8 cellular contexts compared by ENCODE assay signal in the genomic region with DNA sequence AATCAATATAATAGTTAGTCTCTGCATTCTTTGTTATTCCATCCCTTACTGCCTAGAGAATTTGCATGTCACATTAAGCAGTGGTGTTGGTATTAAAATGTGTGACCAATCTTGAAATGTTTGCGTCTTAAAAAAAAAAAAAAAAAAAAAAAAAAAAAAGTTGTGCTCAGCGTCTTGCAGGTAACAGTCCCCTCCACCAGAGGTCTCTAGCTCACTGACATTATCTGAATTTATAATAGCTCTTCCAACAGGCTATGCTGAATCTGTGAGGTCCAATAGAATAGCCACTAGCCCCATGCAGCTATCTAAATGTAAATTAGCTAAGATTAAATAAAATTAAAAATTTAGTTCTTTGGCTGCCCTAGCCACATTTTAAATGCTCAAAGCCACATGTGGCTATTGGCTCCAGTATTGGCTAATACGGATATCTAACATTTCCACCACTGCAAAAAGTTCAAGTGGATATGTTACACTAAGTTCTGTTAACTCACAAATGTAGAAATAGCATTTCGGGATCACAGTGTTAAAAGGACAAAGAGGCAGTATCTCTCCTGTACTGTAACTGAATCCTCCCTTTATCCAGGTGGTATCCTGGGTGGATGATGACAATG. TPM values are rescaled to one million over a fixed set of nuclear protein-coding genes. Genes with fewer than 3 reads are reported as not detected.
DNase-seq lines count a peak whose midpoint lies in the region; ATAC-seq and TF ChIP-seq lines count a peak whose summit lies in the region.

No MANE protein-coding gene starts in this region.

- H3K27ac Mint-ChIP-seq in CD8-positive, alpha-beta T cell, result no peak overlapping the region
- H3K27ac Mint-ChIP-seq in immature natural killer cell, result no peak overlapping the region

- no peak for DNase-seq in CD8-positive, alpha-beta T cell
- peak; percentile 31 for DNase-seq in NCI-H1048 (lab: John Stamatoyannopoulos, UW)
- DNase-seq in SK-MEL-5 (ENCODE audit: low read depth, low spot score), result peak; percentile 71
- DNase-seq in fibroblast of pulmonary artery (ENCODE audit: low read depth), result peak; percentile 63
- DNase-seq in retinal pigment epithelial cell (ENCODE audit: low read depth), result peak; percentile 1
- no peak for DNase-seq in islet precursor cell
- DNase-seq in immature natural killer cell, result no peak

- no peaks in the 10 kb centered on the region for H3K36me3 ChIP-seq in CD8-positive, alpha-beta T cell (ENCODE audit: insufficient read depth, low read length)

- TF ChIP-seq CTCF in CD8-positive, alpha-beta T cell (IDR thresholded peaks at IDR 0.05), result peak; percentile 36
- TF ChIP-seq CTCF in fibroblast of pulmonary artery (IDR thresholded peaks at IDR 0.05; ENCODE audit: low read length, missing control alignments), result peak; percentile 77
- TF ChIP-seq CTCF in retinal pigment epithelial cell (conservative IDR thresholded peaks at IDR 0.05; ENCODE audit: low read depth, low read length), result peak; percentile 77

- in situ Hi-C loops in SK-MEL-5 (cut with HindIII; ENCODE audit: low pct_unique_long_range_greater_than_20kb, low sequenced_read_pairs), result no loop called here

- no peak overlapping the region for H3K27ac ChIP-seq in CD8-positive, alpha-beta T cell (ENCODE audit: low read depth, low read length)

- H3K4me3 Mint-ChIP-seq in CD8-positive, alpha-beta T cell, result no peak overlapping the region
- H3K4me3 Mint-ChIP-seq in immature natural killer cell, result no peak overlapping the region

- CTCF ChIA-PET in CD8-positive, alpha-beta T cell (lab: Charles Lee), result interaction anchor here (1.0 to 3.2 kb wide), 3 partner anchors 14 to 52 kb away, joined by 3 to 10 read pairs (median 3); no protein-coding TSS in a partner anchor

- no peaks in the 10 kb centered on the region for H3K27me3 ChIP-seq in CD8-positive, alpha-beta T cell (ENCODE audit: insufficient read depth, low read length)

- H3K9me3 Mint-ChIP-seq in CD8-positive, alpha-beta T cell, result no peaks in the 10 kb centered on the region
- H3K9me3 Mint-ChIP-seq in immature natural killer cell, result peaks cover 0 to 6% (median under 1%) of the 10 kb centered on the region in 6 donors

- H3K4me1 ChIP-seq in CD8-positive, alpha-beta T cell (ENCODE audit: insufficient read depth, low read length), result no peaks in the 10 kb centered on the region

- no peak for ATAC-seq in CD8-positive, alpha-beta T cell
- peak; percentile 83 for ATAC-seq in GM19351 (IDR thresholded peaks at IDR 0.05; ENCODE audit: unreplicated experiment)

- no peaks in the 10 kb centered on the region for H3K36me3 Mint-ChIP-seq in CD8-positive, alpha-beta T cell
- H3K36me3 Mint-ChIP-seq in immature natural killer cell, result no peaks in the 10 kb centered on the region

- no peaks in the 10 kb centered on the region for H3K9me3 ChIP-seq in CD8-positive, alpha-beta T cell (ENCODE audit: low read length)

- no peak overlapping the region for H3K4me3 ChIP-seq in CD8-positive, alpha-beta T cell (ENCODE audit: low read depth, low read length)
- H3K4me3 ChIP-seq in fibroblast of pulmonary artery (replicated peaks; ENCODE audit: low read depth, low read length) (no peak overlapping the region), retinal pigment epithelial cell (ENCODE audit: low read length) (no peak overlapping the region)

- H3K4me1 Mint-ChIP-seq in CD8-positive, alpha-beta T cell (ENCODE audit: low read depth), result no peaks in the 10 kb centered on the region
- H3K4me1 Mint-ChIP-seq in immature natural killer cell, result no peaks in the 10 kb centered on the region

- POLR2A ChIA-PET in CD8-positive, alpha-beta T cell (lab: Charles Lee), result no interaction called here

- peaks cover 11% of the 10 kb centered on the region for H3K27me3 Mint-ChIP-seq in CD8-positive, alpha-beta T cell (ENCODE audit: low read depth)
- no peaks in the 10 kb centered on the region for H3K27me3 Mint-ChIP-seq in immature natural killer cell (ENCODE audit: low read depth in 3 of 3)

- intact Hi-C loops in CD8-positive, alpha-beta T cell (cut with DNase I, micrococcal nuclease), result loop anchor here (5.0 to 10.0 kb wide), 2 partner anchors 389 to 391 kb away; no protein-coding TSS in a partner anchor

RNA-seq across cellular contexts. Expression of gene NKX2-8, which starts 28.7 kb away (rescaled TPM):
- total RNA-seq in CD8-positive, alpha-beta T cell, result not detected
- total RNA-seq in SK-MEL-5 (2014; rRNA removed; shearing (Covaris generic)), result 0.27 and 0.50 TPM in 2 replicates
- polyA plus RNA-seq in SK-MEL-5 (2015; cell fraction: cytosol; rRNA removed), result 0.38 and 1.7 TPM in 2 replicates
- 0.79 and 1.1 TPM in 2 replicates for polyA plus RNA-seq in SK-MEL-5 (2015; cell fraction: nucleus; rRNA removed)
- polyA plus RNA-seq in immature natural killer cell, result not detected

RNA-seq across cellular contexts. Expression of gene NKX2-1, which starts 33.7 kb away (rescaled TPM):
- not detected for total RNA-seq in CD8-positive, alpha-beta T cell
- not detected in 2 replicates for total RNA-seq in SK-MEL-5 (2014; rRNA removed; shearing (Covaris generic))
- not detected in 2 replicates for polyA plus RNA-seq in SK-MEL-5 (2015; cell fraction: cytosol; rRNA removed)
- polyA plus RNA-seq in SK-MEL-5 (2015; cell fraction: nucleus; rRNA removed), result not detected in 2 replicates
- polyA plus RNA-seq in immature natural killer cell, result not detected

Comparison
In these comparisons a context has a peak if more than half of its experiments do, and no peak if none do; other contexts are left out.
1. DNase-seq: peak in NCI-H1048 (single experiment), SK-MEL-5 (single experiment), fibroblast of pulmonary artery (single experiment) and retinal pigment epithelial cell (single experiment); none in CD8-positive, alpha-beta T cell (0 of 7), islet precursor cell (single experiment) and immature natural killer cell (0 of 3).
2. Peak in every context shown above with its lines, with median percentiles within 50 percentile points of each other: CTCF ChIP-seq.